Comparison of ENCODE assay signal across 40 cellular contexts in genomic region chr13:48012668-48013067, GRCh38.
"Had no signal": no experiment of that assay in that cellular context is flagged by ENCODE, and none has a peak within 500 bp of the region (broad histone marks: within the 10 kb centered on the region; RNA-seq: fewer than 3 reads in every experiment).

No MANE protein-coding gene starts in this region.

- H3K4me1 ChIP-seq: adrenal gland, ascending aorta, body of pancreas, breast epithelium had no signal

- H3K27ac ChIP-seq: adrenal gland, ascending aorta, body of pancreas, brain microvascular endothelial cell, breast epithelium, cardiac muscle cell had no signal

- H3K27me3 ChIP-seq: adrenal gland, ascending aorta, body of pancreas, brain microvascular endothelial cell, breast epithelium, cardiac muscle cell had no signal

- H3K36me3 ChIP-seq: adrenal gland, ascending aorta, brain microvascular endothelial cell, breast epithelium, cardiac muscle cell had no signal

- H3K4me1 Mint-ChIP-seq: activated naive CD4-positive, alpha-beta T cell treated with anti-CD3 and anti-CD28 coated beads, Interleukin-2, amount 50 U/mL, for 24 hours; activated naive CD8-positive, alpha-beta T cell treated with anti-CD3 and anti-CD28 coated beads for 36 hours; activated naive CD8-positive, alpha-beta T cell treated with anti-CD3 and anti-CD28 coated beads, Interleukin-2, amount 50 U/mL, for 24 hours; activated T-helper 17 cell treated with anti-CD3 and anti-CD28 coated beads, Interleukin-2, amount 50 U/mL, for 72 hours; brain had no signal

- H3K36me3 Mint-ChIP-seq: brain had no signal

- FAIRE-seq: astrocyte, bronchial epithelial cell had no signal

- H3K27me3 Mint-ChIP-seq: activated naive CD4-positive, alpha-beta T cell treated with anti-CD3 and anti-CD28 coated beads, Interleukin-2, amount 10 ng/mL, durations not matched to agents 7 days and 5 days; activated naive CD4-positive, alpha-beta T cell treated with anti-CD3 and anti-CD28 coated beads, Interleukin-2, amount 50 U/mL, for 24 hours; activated naive CD8-positive, alpha-beta T cell; activated naive CD8-positive, alpha-beta T cell treated with anti-CD3 and anti-CD28 coated beads for 36 hours; activated naive CD8-positive, alpha-beta T cell treated with anti-CD3 and anti-CD28 coated beads, Interleukin-2, amount 10 ng/mL, durations not matched to agents 7 days and 5 days; activated naive CD8-positive, alpha-beta T cell treated with anti-CD3 and anti-CD28 coated beads, Interleukin-2, amount 50 U/mL, for 24 hours; activated T-cell treated with anti-CD3 and anti-CD28 coated beads, Interleukin-2, amount 50 U/mL, for 24 hours; activated T-helper 17 cell treated with anti-CD3 and anti-CD28 coated beads, Interleukin-2, amount 50 U/mL, for 72 hours; brain; central memory CD8-positive, alpha-beta T cell had no signal

- H3K9me3 Mint-ChIP-seq: activated naive CD4-positive, alpha-beta T cell treated with anti-CD3 and anti-CD28 coated beads for 36 hours; activated naive CD4-positive, alpha-beta T cell treated with anti-CD3 and anti-CD28 coated beads, Interleukin-2, amount 50 U/mL, for 24 hours; activated naive CD4-positive, alpha-beta T cell treated with anti-CD3 and anti-CD28 coated beads, Interleukin-2, amount 50 U/mL, for 72 hours; activated naive CD8-positive, alpha-beta T cell treated with anti-CD3 and anti-CD28 coated beads, Interleukin-2, amount 50 U/mL, for 24 hours; activated T-cell treated with anti-CD3 and anti-CD28 coated beads, Interleukin-2, amount 50 U/mL, for 24 hours; activated T-cell treated with anti-CD3 and anti-CD28 coated beads, Interleukin-2, amount 50 U/mL, for 4 hours; activated T-helper 17 cell treated with anti-CD3 and anti-CD28 coated beads, Interleukin-2, amount 50 U/mL, for 72 hours; brain; central memory CD8-positive, alpha-beta T cell had no signal

- ATAC-seq: activated naive CD4-positive, alpha-beta T cell treated with anti-CD3 and anti-CD28 coated beads, Interleukin-2, amount 50 U/mL, for 72 hours; activated naive CD8-positive, alpha-beta T cell treated with anti-CD3 and anti-CD28 coated beads, Interleukin-2, amount 50 U/mL, for 24 hours; activated T-cell treated with anti-CD3 and anti-CD28 coated beads, Interleukin-2, amount 50 U/mL, for 4 hours; activated T-cell treated with anti-CD3 and anti-CD28 coated beads, Interleukin-2, amount 50 U/mL, for 72 hours; activated T-helper 17 cell treated with anti-CD3 and anti-CD28 coated beads, Interleukin-2, amount 50 U/mL, for 72 hours; body of pancreas had no signal

- H3K4me3 ChIP-seq: adrenal gland, ascending aorta, body of pancreas, breast epithelium, cardiac muscle cell had no signal

- DNase-seq: activated effector memory CD4-positive, alpha-beta T cell treated with anti-CD3 and anti-CD28 coated beads, Interleukin-2, amount 50 U/mL, for 16 hours; activated effector memory CD4-positive, alpha-beta T cell treated with Interleukin-2 at 50 U/mL for 16 hours; activated gamma-delta T cell; activated gamma-delta T cell treated with Interleukin-2 at 50 U/mL for 16 hours; activated naive CD4-positive, alpha-beta T cell; activated naive CD4-positive, alpha-beta T cell treated with anti-CD3 and anti-CD28 coated beads for 36 hours; activated naive CD4-positive, alpha-beta T cell treated with anti-CD3 and anti-CD28 coated beads, Interleukin-2, amount 10 ng/mL, durations not matched to agents 7 days and 5 days; activated naive CD4-positive, alpha-beta T cell treated with anti-CD3 and anti-CD28 coated beads, Interleukin-2, amount 50 U/mL, for 16 hours; activated naive CD4-positive, alpha-beta T cell treated with Interleukin-2 at 50 U/mL for 16 hours; activated naive CD8-positive, alpha-beta T cell treated with anti-CD3 and anti-CD28 coated beads for 36 hours; activated naive CD8-positive, alpha-beta T cell treated with anti-CD3 and anti-CD28 coated beads, Interleukin-2, amount 10 ng/mL, durations not matched to agents 7 days and 5 days; activated naive CD8-positive, alpha-beta T cell treated with anti-CD3 and anti-CD28 coated beads, Interleukin-2, amount 50 U/mL, for 24 hours; activated T-cell treated with anti-CD3 and anti-CD28 coated beads, Interleukin-2, amount 50 U/mL, for 1 hour; activated T-cell treated with anti-CD3 and anti-CD28 coated beads, Interleukin-2, amount 50 U/mL, for 24 hours; activated T-cell treated with anti-CD3 and anti-CD28 coated beads, Interleukin-2, amount 50 U/mL, for 4 hours; activated T-cell treated with anti-CD3 and anti-CD28 coated beads, Interleukin-2, amount 50 U/mL, for 48 hours; activated T-cell treated with anti-CD3 and anti-CD28 coated beads, Interleukin-2, amount 50 U/mL, for 72 hours; adrenal gland; amniotic stem cell; amygdala; anterior cingulate cortex; aorta; body of pancreas; brain microvascular endothelial cell; caudate nucleus; central memory CD4-positive, alpha-beta T cell; cerebellar nuclear complex had no signal

- H3K27ac Mint-ChIP-seq: activated naive CD4-positive, alpha-beta T cell treated with anti-CD3 and anti-CD28 coated beads for 36 hours; activated naive CD4-positive, alpha-beta T cell treated with anti-CD3 and anti-CD28 coated beads, Interleukin-2, amount 10 ng/mL, durations not matched to agents 7 days and 5 days; activated naive CD4-positive, alpha-beta T cell treated with anti-CD3 and anti-CD28 coated beads, Interleukin-2, amount 50 U/mL, for 24 hours; activated naive CD4-positive, alpha-beta T cell treated with anti-CD3 and anti-CD28 coated beads, Interleukin-2, amount 50 U/mL, for 72 hours; activated naive CD8-positive, alpha-beta T cell; activated naive CD8-positive, alpha-beta T cell treated with anti-CD3 and anti-CD28 coated beads for 36 hours; activated naive CD8-positive, alpha-beta T cell treated with anti-CD3 and anti-CD28 coated beads, Interleukin-2, amount 10 ng/mL, durations not matched to agents 7 days and 5 days; activated naive CD8-positive, alpha-beta T cell treated with anti-CD3 and anti-CD28 coated beads, Interleukin-2, amount 50 U/mL, for 24 hours; activated T-cell treated with anti-CD3 and anti-CD28 coated beads, Interleukin-2, amount 50 U/mL, for 24 hours; activated T-cell treated with anti-CD3 and anti-CD28 coated beads, Interleukin-2, amount 50 U/mL, for 72 hours; activated T-helper 1 cell treated with anti-CD3 and anti-CD28 coated beads, Interleukin-12 subunit alpha, Interleukin-12 subunit beta, Interleukin-2, Interleukin-4 antibody, amounts not matched to agents 30 ng/mL and 10 ng/mL and 1 ng/mL, durations not matched to agents 14 hours and 24 hours and 36 hours; activated T-helper 17 cell treated with anti-CD3 and anti-CD28 coated beads, Interleukin-2, amount 50 U/mL, for 72 hours; activated T-helper 2 cell treated with anti-CD3 and anti-CD28 coated beads, Interferon-gamma antibody, Interleukin-2, Interleukin-4, amounts not matched to agents 10 μg/mL and 5 μg/mL and 100 μg/mL, durations not matched to agents 14 hours and 24 hours and 36 hours; brain had no signal

- H3K9me3 ChIP-seq: adrenal gland, ascending aorta, body of pancreas, breast epithelium had no signal

- H3K4me3 Mint-ChIP-seq: activated naive CD4-positive, alpha-beta T cell treated with anti-CD3 and anti-CD28 coated beads for 36 hours; activated naive CD4-positive, alpha-beta T cell treated with anti-CD3 and anti-CD28 coated beads, Interleukin-2, amount 10 ng/mL, durations not matched to agents 7 days and 5 days; activated naive CD4-positive, alpha-beta T cell treated with anti-CD3 and anti-CD28 coated beads, Interleukin-2, amount 50 U/mL, for 24 hours; activated naive CD8-positive, alpha-beta T cell; activated naive CD8-positive, alpha-beta T cell treated with anti-CD3 and anti-CD28 coated beads for 36 hours; activated naive CD8-positive, alpha-beta T cell treated with anti-CD3 and anti-CD28 coated beads, Interleukin-2, amount 10 ng/mL, durations not matched to agents 7 days and 5 days; activated naive CD8-positive, alpha-beta T cell treated with anti-CD3 and anti-CD28 coated beads, Interleukin-2, amount 50 U/mL, for 24 hours; activated T-cell treated with anti-CD3 and anti-CD28 coated beads, Interleukin-2, amount 50 U/mL, for 24 hours; activated T-cell treated with anti-CD3 and anti-CD28 coated beads, Interleukin-2, amount 50 U/mL, for 4 hours; activated T-cell treated with anti-CD3 and anti-CD28 coated beads, Interleukin-2, amount 50 U/mL, for 72 hours; activated T-helper 1 cell treated with anti-CD3 and anti-CD28 coated beads, Interleukin-12 subunit alpha, Interleukin-12 subunit beta, Interleukin-2, Interleukin-4 antibody, amounts not matched to agents 30 ng/mL and 10 ng/mL and 1 ng/mL, durations not matched to agents 14 hours and 24 hours and 36 hours; activated T-helper 17 cell treated with anti-CD3 and anti-CD28 coated beads, Interleukin-2, amount 50 U/mL, for 72 hours; brain; central memory CD8-positive, alpha-beta T cell had no signal
